ENCODE assay signal across 22 cellular contexts in the genomic region with DNA sequence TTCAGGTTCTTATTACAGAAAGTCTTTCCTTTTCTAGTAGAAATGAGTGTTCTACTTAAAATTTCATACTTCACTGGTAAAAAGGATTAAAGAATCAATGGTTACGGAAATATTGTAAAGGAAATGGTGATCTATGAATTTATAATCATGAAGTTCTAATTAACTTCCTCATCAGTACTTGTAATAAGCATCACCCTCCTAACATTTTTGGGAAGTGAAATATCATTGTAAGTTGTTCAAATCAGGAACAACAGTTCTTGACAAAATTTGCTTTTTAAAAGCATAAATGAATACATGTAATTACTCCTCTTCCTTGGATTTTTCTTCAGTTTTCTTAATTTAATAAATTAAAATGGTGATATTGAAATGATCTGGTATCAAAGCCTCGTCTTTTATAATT. TPM values are rescaled to one million over a fixed set of nuclear protein-coding genes. Genes with fewer than 3 reads are reported as not detected.
DNase-seq lines count a peak whose midpoint lies in the region; ATAC-seq, FAIRE-seq and TF ChIP-seq lines count a peak whose summit lies in the region.
"Had no signal": no experiment of that assay in that cellular context is flagged by ENCODE, and none has a peak within 500 bp of the region (broad histone marks: within the 10 kb centered on the region; RNA-seq: fewer than 3 reads in every experiment).

No MANE protein-coding gene starts in this region.

- H3K4me3 Mint-ChIP-seq in T-helper 17 cell = no peak overlapping the region
- peak overlapping the region; percentile 2 to 84 (median 31) for H3K4me3 Mint-ChIP-seq in naive B cell

- in situ Hi-C loops in ACHN (cut with HindIII; ENCODE audit: low pct_ligation_motif_present, low pct_unique_long_range_greater_than_20kb, low sequenced_read_pairs) = no loop called here
- in situ Hi-C loops in GM13976 (cut with MboI; ENCODE audit: low sequenced_read_pairs, unreplicated experiment) = no loop called here

- peaks cover 2% of the 10 kb centered on the region for H3K36me3 Mint-ChIP-seq in T-helper 17 cell (ENCODE audit: low read depth)
- H3K36me3 Mint-ChIP-seq in naive B cell = no peaks in the 10 kb centered on the region

- DNase-seq in GM19239 (ENCODE audit: insufficient read length, low spot score) = no peak
- peak; percentile 74 for DNase-seq in NOMO-1 treated with DMSO at 0.1 percent for 48 hours (lab: John Stamatoyannopoulos, UW; ENCODE audit: unreplicated experiment)
- DNase-seq in T-helper 17 cell = no peak
- peak; percentile 37 for DNase-seq in naive B cell
- no peak for DNase-seq in ACHN
- no peak for DNase-seq in T1000 (lab: John Stamatoyannopoulos, UW)
- DNase-seq in GM10266 (ENCODE audit: extremely low spot score) = no peak
- DNase-seq in GM13976 (ENCODE audit: low spot score) = no peak
- DNase-seq: C1 segment of cervical spinal cord, DMS79, Kasumi-1, MG63, NCI-H187, NCI-H2107, NCI-H2227 treated with DMSO at 0.1 percent for 48 hours, NCI-H510A treated with DMSO at 0.1 percent for 48 hours, NCI-H774, SW 1271 had no signal

- H3K27ac Mint-ChIP-seq in T-helper 17 cell (peak overlapping the region; percentile 34), naive B cell (peak overlapping the region in 4 of 6 donors; percentile 18 to 84 (median 64))

- H3K9me3 ChIP-seq in T-helper 17 cell (ENCODE audit: control insufficient read depth, low read length, poor library complexity, severe bottlenecking) = no peaks in the 10 kb centered on the region
- H3K9me3 ChIP-seq: A549, HAP-1, MG63 had no signal

- no peak for ATAC-seq in T-helper 17 cell
- ATAC-seq in naive B cell (ENCODE audit: low read depth in 2 of 2) = peak; percentile 44 to 59
- ATAC-seq: A549, Right ventricle myocardium inferior had no signal

- H3K27me3 Mint-ChIP-seq in T-helper 17 cell (no peaks in the 10 kb centered on the region), naive B cell (no peaks in the 10 kb centered on the region)

- no peak for TF ChIP-seq CTCF in GM10266 (IDR thresholded peaks at IDR 0.05; ENCODE audit: control insufficient read depth, insufficient read depth, low read depth, missing control alignments)
- no peak for TF ChIP-seq CTCF in GM13976 (IDR thresholded peaks at IDR 0.05; ENCODE audit: borderline replicate concordance, control extremely low read depth, extremely low read depth, insufficient read depth, missing control alignments)

- H3K4me1 Mint-ChIP-seq in T-helper 17 cell (peaks cover 33% of the 10 kb centered on the region), naive B cell (peaks cover 45 to 73% (median 54%) of the 10 kb centered on the region in 3 donors)

- no peaks in the 10 kb centered on the region for H3K9me3 Mint-ChIP-seq in naive B cell

- peak; percentile 53 for FAIRE-seq in GM19239 (lab: Jason Lieb, UNC)
- FAIRE-seq: A549, RCC 7860 had no signal

RNA-seq across cellular contexts. Expression of gene PCGF5, which starts 5.6 kb away (rescaled TPM):
- total RNA-seq in T-helper 17 cell = 10 to 100 TPM; 66.7 to 86.8 TPM
- polyA plus RNA-seq in naive B cell (ENCODE audit: low read depth in 6 of 6) = 100 to 1,000 TPM in 4 of 6 donors, 10 to 100 TPM in 2; 87.8 to 137 (median 112) TPM

Comparison
In these comparisons a context has a peak if more than half of its experiments do, and no peak if none do; other contexts are left out.
1. DNase-seq: peak in NOMO-1 treated with DMSO at 0.1 percent for 48 hours (single experiment) and naive B cell (single experiment); none in GM19239 (single experiment), T-helper 17 cell (0 of 3), ACHN (single experiment), T1000 (single experiment), GM10266 (single experiment) and GM13976 (single experiment).